ENCODE assay signal across 8 cellular contexts in the genomic region with DNA sequence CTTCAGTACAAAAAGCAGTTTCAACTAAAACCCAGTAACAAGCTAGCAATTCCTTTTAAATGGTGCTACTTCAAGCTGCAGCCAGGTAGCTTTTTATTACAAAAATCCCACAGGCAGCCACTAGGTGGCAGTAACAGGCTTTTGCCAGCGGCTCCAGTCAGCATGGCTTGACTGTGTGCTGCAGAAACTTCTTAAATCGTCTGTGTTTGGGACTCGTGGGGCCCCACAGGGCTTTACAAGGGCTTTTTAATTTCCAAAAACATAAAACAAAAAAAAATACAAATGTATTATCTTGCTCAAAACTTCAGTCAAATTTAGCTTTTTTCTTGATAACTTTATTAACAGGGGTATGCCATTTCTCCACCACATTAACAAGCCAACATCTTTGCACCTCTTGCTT. TPM values are rescaled to one million over a fixed set of nuclear protein-coding genes. Genes with fewer than 3 reads are reported as not detected.
DNase-seq lines count a peak whose midpoint lies in the region; ATAC-seq and TF ChIP-seq lines count a peak whose summit lies in the region.

No MANE protein-coding gene starts in this region.

- H3K27me3 ChIP-seq in A673 (replicated peaks; ENCODE audit: insufficient read depth, low read depth, low read length, poor library complexity) (peaks cover 26% of the 10 kb centered on the region), PC-3 (ENCODE audit: low read length) (peaks cover 20% of the 10 kb centered on the region; the same call in 1 of the 2 replicates), suprapubic skin (peaks cover 9% of the 10 kb centered on the region)

- H3K4me2 ChIP-seq in PC-3 (ENCODE audit: low read length): no peak overlapping the region

- BruUV-seq in A673 (replicated peaks; lab: Mats Ljungman, UMichigan) (no TSS peak), PC-3 (replicated peaks; lab: Mats Ljungman, UMichigan) (no TSS peak)

- intact Hi-C loops in A673 (cut with micrococcal nuclease; ENCODE audit: unreplicated experiment): loop anchor here (2.0 to 5.0 kb wide), 2 partner anchors 65 to 503 kb away; no protein-coding TSS in a partner anchor
- intact Hi-C loops in PC-3 (cut with micrococcal nuclease): loop anchor here (1.0 to 10.0 kb wide), 2 partner anchors 65 to 501 kb away; no protein-coding TSS in a partner anchor

- H4K20me1 ChIP-seq in PC-3 (ENCODE audit: low read length): no peaks in the 10 kb centered on the region

- CTCF ChIA-PET in A673 (lab: Charles Lee): interaction anchor here (0.5 to 1.5 kb wide), 13 partner anchors 9 to 696 kb away, joined by 3 to 20 read pairs (median 4); a partner anchor contains a TSS
- CTCF ChIA-PET in PC-3 (lab: Charles Lee): interaction anchor here (0.6 to 1.0 kb wide), 6 partner anchors 12 to 508 kb away, joined by 3 to 7 read pairs (median 3); no protein-coding TSS in a partner anchor

- H3K4me1 ChIP-seq in A673 (ENCODE audit: insufficient read depth, low read length, poor library complexity, severe bottlenecking) (no peaks in the 10 kb centered on the region), PC-3 (ENCODE audit: insufficient read depth, low read length) (no peaks in the 10 kb centered on the region), suprapubic skin (no peaks in the 10 kb centered on the region)

- H3K9me2 ChIP-seq in PC-3 (replicated peaks; ENCODE audit: low read length): no peaks in the 10 kb centered on the region

- H3K4me3 ChIP-seq in A673 (ENCODE audit: low read depth, low read length, poor library complexity, severe bottlenecking) (no peak overlapping the region), PC-3 (ENCODE audit: low read length) (no peak overlapping the region), fibroblast of mammary gland (ENCODE audit: control insufficient read depth, low read depth, low read length) (no peak overlapping the region), suprapubic skin (no peak overlapping the region)

- TF ChIP-seq CTCF in A673 (conservative IDR thresholded peaks at IDR 0.05; ENCODE audit: low read depth, low read length): peak; percentile 92
- TF ChIP-seq CTCF in GM13976 (IDR thresholded peaks at IDR 0.05; ENCODE audit: borderline replicate concordance, control extremely low read depth, extremely low read depth, insufficient read depth, missing control alignments): peak; percentile 77
- TF ChIP-seq CTCF in PC-3 (conservative IDR thresholded peaks at IDR 0.05; ENCODE audit: low read depth, low read length): peak; percentile 79
- peak; percentile 87 for TF ChIP-seq CTCF in fibroblast of mammary gland (conservative IDR thresholded peaks at IDR 0.05; ENCODE audit: control insufficient read depth, insufficient read depth, low read depth, low read length)
- peak; percentile 72 to 82 for TF ChIP-seq CTCF in suprapubic skin (IDR thresholded peaks at IDR 0.05)

- H3K79me2 ChIP-seq in PC-3 (ENCODE audit: low read length): no peaks in the 10 kb centered on the region

- 0% methylated on average over 3 of the region's 3 CpGs for WGBS in suprapubic skin

- in situ Hi-C loops in GM13976 (cut with MboI; ENCODE audit: low sequenced_read_pairs, unreplicated experiment): loop anchor here (25.0 kb wide), 1 partner anchor 343 kb away; no protein-coding TSS in a partner anchor

- H3K36me3 ChIP-seq in A673 (ENCODE audit: insufficient read depth, low read length, poor library complexity, severe bottlenecking): no peaks in the 10 kb centered on the region
- no peaks in the 10 kb centered on the region for H3K36me3 ChIP-seq in PC-3 (ENCODE audit: low read depth, low read length)
- no peaks in the 10 kb centered on the region for H3K36me3 ChIP-seq in suprapubic skin

- no peak overlapping the region for H3K4me3 Mint-ChIP-seq in activated T-cell treated with anti-CD3 and anti-CD28 coated beads, Interleukin-2, amount 50 U/mL, for 4 hours

- H2AFZ ChIP-seq in PC-3 (ENCODE audit: low read length): no peak overlapping the region

- DNase-seq in A673 (ENCODE audit: low spot score): peak; percentile 69
- peak; percentile 69 for DNase-seq in GM13976 (ENCODE audit: low spot score)
- DNase-seq in HT1080 (ENCODE audit: low read depth): peak; percentile 54
- peak; percentile 73 for DNase-seq in PC-3
- peak; percentile 69 for DNase-seq in activated T-cell treated with anti-CD3 and anti-CD28 coated beads, Interleukin-2, amount 50 U/mL, for 4 hours
- peak; percentile 66 for DNase-seq in fibroblast of mammary gland (ENCODE audit: low read depth)
- DNase-seq in nucleus accumbens (lab: John Stamatoyannopoulos, UW): peak in 45 of 56 donors; percentile 1 to 82 (median 30)
- no peak for DNase-seq in suprapubic skin (ENCODE audit: low spot score in 2 of 2)

- H3K4me1 Mint-ChIP-seq in activated T-cell treated with anti-CD3 and anti-CD28 coated beads, Interleukin-2, amount 50 U/mL, for 4 hours (ENCODE audit: low read depth): peaks cover 8% of the 10 kb centered on the region

- POLR2A ChIA-PET in A673 (lab: Charles Lee; ENCODE audit: low non-redundant PET) (no interaction called here), PC-3 (lab: Charles Lee; ENCODE audit: unreplicated experiment) (no interaction called here)

- no peak for TF ChIP-seq EP300 in suprapubic skin (IDR thresholded peaks at IDR 0.05)

- H3F3A ChIP-seq in PC-3 (ENCODE audit: low read length, unreplicated experiment): no peaks in the 10 kb centered on the region

- H3K27me3 Mint-ChIP-seq in activated T-cell treated with anti-CD3 and anti-CD28 coated beads, Interleukin-2, amount 50 U/mL, for 4 hours (ENCODE audit: low read depth): peaks cover 19% of the 10 kb centered on the region

- no peaks in the 10 kb centered on the region for H3K36me3 Mint-ChIP-seq in activated T-cell treated with anti-CD3 and anti-CD28 coated beads, Interleukin-2, amount 50 U/mL, for 4 hours (ENCODE audit: insufficient read depth)

- H3K9me3 Mint-ChIP-seq in activated T-cell treated with anti-CD3 and anti-CD28 coated beads, Interleukin-2, amount 50 U/mL, for 4 hours: no peaks in the 10 kb centered on the region

- TF ChIP-seq POLR2A in suprapubic skin (IDR thresholded peaks at IDR 0.05): no peak

- H3K9me3 ChIP-seq in A673 (ENCODE audit: low read depth, low read length, poor library complexity, severe bottlenecking): no peaks in the 10 kb centered on the region
- H3K9me3 ChIP-seq in PC-3 (ENCODE audit: low read length): no peaks in the 10 kb centered on the region
- no peaks in the 10 kb centered on the region for H3K9me3 ChIP-seq in suprapubic skin

- no peak overlapping the region for H3K9ac ChIP-seq in PC-3 (ENCODE audit: low read length)

- peak; percentile 51 for ATAC-seq in PC-3
- peak; percentile 77 to 78 for ATAC-seq in activated T-cell treated with anti-CD3 and anti-CD28 coated beads, Interleukin-2, amount 50 U/mL, for 4 hours

- no peak overlapping the region for H3K27ac ChIP-seq in A673 (ENCODE audit: low read depth, low read length, poor library complexity, severe bottlenecking)
- H3K27ac ChIP-seq in PC-3 (ENCODE audit: low read length): no peak overlapping the region
- no peak overlapping the region for H3K27ac ChIP-seq in suprapubic skin

RNA-seq across cellular contexts. Expression of a gene that starts 3.6 kb away (rescaled TPM):
- total RNA-seq in A673 (2021) (not detected in 2 replicates), PC-3 (2014; rRNA removed) (not detected in 2 replicates), suprapubic skin (1 to 10 TPM in 1 of 4 donors, not detected in 3; 1.4 TPM)
- not detected in 2 replicates for total RNA-seq in HT1080 (2014; rRNA removed; shearing (Covaris generic))
- polyA plus RNA-seq in HT1080 (2015; cell fraction: cytosol; rRNA removed): not detected in 2 replicates
- not detected in 2 replicates for polyA plus RNA-seq in HT1080 (2015; cell fraction: nucleus; rRNA removed)
- total RNA-seq in activated T-cell treated with anti-CD3 and anti-CD28 coated beads, Interleukin-2, amount 50 U/mL, for 4 hours: not detected

RNA-seq across cellular contexts. Expression of a gene that starts 31.0 kb away (rescaled TPM):
- total RNA-seq in A673 (2021): not detected in 2 replicates
- total RNA-seq in HT1080 (2014; rRNA removed; shearing (Covaris generic)): not detected in 2 replicates
- polyA plus RNA-seq in HT1080 (2015; cell fraction: cytosol; rRNA removed): not detected in 2 replicates
- polyA plus RNA-seq in HT1080 (2015; cell fraction: nucleus; rRNA removed): not detected in 2 replicates
- not detected in 2 replicates for total RNA-seq in PC-3 (2014; rRNA removed)
- not detected for total RNA-seq in activated T-cell treated with anti-CD3 and anti-CD28 coated beads, Interleukin-2, amount 50 U/mL, for 4 hours
- not detected for total RNA-seq in suprapubic skin

Comparison
In these comparisons a context has a peak if more than half of its experiments do, and no peak if none do; other contexts are left out.
1. DNase-seq: peak in A673 (single experiment), GM13976 (single experiment), HT1080 (single experiment), PC-3 (single experiment), activated T-cell treated with anti-CD3 and anti-CD28 coated beads, Interleukin-2, amount 50 U/mL, for 4 hours (single experiment), fibroblast of mammary gland (single experiment) and nucleus accumbens (45 of 56); none in suprapubic skin (0 of 2).
2. Peak in every context shown above with its lines, with median percentiles within 50 percentile points of each other: CTCF ChIP-seq.